Comparison of ENCODE assay signal across 9 cellular contexts in genomic region chr7:103524042-103524907, GRCh38.
DNase-seq lines count a peak whose midpoint lies in the region; ATAC-seq and TF ChIP-seq lines count a peak whose summit lies in the region.
"Had no signal": no experiment of that assay in that cellular context is flagged by ENCODE, and none has a peak within 500 bp of the region (broad histone marks: within the 10 kb centered on the region; RNA-seq: fewer than 3 reads in every experiment).

No MANE protein-coding gene starts in this region.

- H3K27me3 ChIP-seq in KMS-11 (ENCODE audit: insufficient read depth, low read depth): no peaks in the 10 kb centered on the region

- no peaks in the 10 kb centered on the region for H3K79me2 ChIP-seq in KMS-11 (ENCODE audit: insufficient read depth, low read depth)

- H3K4me1 Mint-ChIP-seq in WTC11: peaks cover 4% of the 10 kb centered on the region; the same call in 1 of the 2 replicates
- H3K4me1 Mint-ChIP-seq: memory B cell had no signal

- POLR2A ChIA-PET in WTC11 (lab: Charles Lee): no interaction called here

- no peaks in the 10 kb centered on the region for H3K4me1 ChIP-seq in KMS-11 (ENCODE audit: low read depth, poor library complexity, severe bottlenecking)

- no peaks in the 10 kb centered on the region for H3K36me3 ChIP-seq in KMS-11 (ENCODE audit: insufficient read depth)

- no peak overlapping the region for H3K9ac ChIP-seq in KMS-11

- no peak overlapping the region for H3K4me3 Mint-ChIP-seq in WTC11
- H3K4me3 Mint-ChIP-seq: memory B cell had no signal

- H3K9me3 Mint-ChIP-seq in WTC11: no peaks in the 10 kb centered on the region
- H3K9me3 Mint-ChIP-seq: memory B cell had no signal

- CTCF ChIA-PET in WTC11 (lab: Charles Lee): no interaction called here

- no peak overlapping the region for H3K27ac Mint-ChIP-seq in WTC11
- H3K27ac Mint-ChIP-seq: memory B cell had no signal

- no peak overlapping the region for H3K27ac ChIP-seq in KMS-11

- H4K20me1 ChIP-seq in KMS-11 (ENCODE audit: insufficient read depth): no peaks in the 10 kb centered on the region

- H3K27me3 Mint-ChIP-seq in WTC11 (ENCODE audit: low read depth): no peaks in the 10 kb centered on the region

- ATAC-seq in WTC11: peak; percentile 60
- ATAC-seq in HG02763 (IDR thresholded peaks at IDR 0.05; ENCODE audit: unreplicated experiment): no peak
- ATAC-seq in HG03135 (IDR thresholded peaks at IDR 0.05; ENCODE audit: unreplicated experiment): no peak
- ATAC-seq in GM18873 (IDR thresholded peaks at IDR 0.05; ENCODE audit: low FRiP score, unreplicated experiment): no peak

- peak; percentile 26 for DNase-seq in DMS 273 treated with DMSO at 0.1 percent for 48 hours (lab: John Stamatoyannopoulos, UW)
- no peak for DNase-seq in WTC11 (ENCODE audit: low spot score)
- DNase-seq in iris pigment epithelial cell (ENCODE audit: low read depth): peak; percentile 56
- DNase-seq in NOMO-1 (lab: John Stamatoyannopoulos, UW; ENCODE audit: unreplicated experiment in 2 of 2): no peak

- H3K36me3 Mint-ChIP-seq in WTC11: no peaks in the 10 kb centered on the region
- H3K36me3 Mint-ChIP-seq: memory B cell had no signal

- TF ChIP-seq CTCF in KMS-11 (conservative IDR thresholded peaks at IDR 0.05; ENCODE audit: low read depth, low read length): peak; percentile 80
- TF ChIP-seq CTCF in WTC11 (IDR thresholded peaks at IDR 0.05): no peak

- no peak overlapping the region for H3K4me3 ChIP-seq in KMS-11 (IDR thresholded peaks at IDR 0.05; ENCODE audit: insufficient read depth, low read depth, low read length)

- H2AFZ ChIP-seq in KMS-11 (ENCODE audit: low read depth): peak overlapping the region; percentile 39; the same call in 1 of the 2 replicates

- H3K4me2 ChIP-seq in KMS-11: no peak overlapping the region

TF ChIP-seq in WTC11, 78 proteins besides CTCF, POLR2A, EP300 and RAD21:
- no peak for TF ChIP-seq ATF3 (CRISPR knock-in tag; conservative IDR thresholded peaks at IDR 0.05)
- no peak for TF ChIP-seq SOX15 (CRISPR knock-in tag; IDR thresholded peaks at IDR 0.05)
- TF ChIP-seq ETV6 (CRISPR knock-in tag; IDR thresholded peaks at IDR 0.05): no peak
- TF ChIP-seq GRHL2 (CRISPR knock-in tag; IDR thresholded peaks at IDR 0.05; ENCODE audit: insufficient replicate concordance, severe bottlenecking): no peak
- TF ChIP-seq, protein P1, sequence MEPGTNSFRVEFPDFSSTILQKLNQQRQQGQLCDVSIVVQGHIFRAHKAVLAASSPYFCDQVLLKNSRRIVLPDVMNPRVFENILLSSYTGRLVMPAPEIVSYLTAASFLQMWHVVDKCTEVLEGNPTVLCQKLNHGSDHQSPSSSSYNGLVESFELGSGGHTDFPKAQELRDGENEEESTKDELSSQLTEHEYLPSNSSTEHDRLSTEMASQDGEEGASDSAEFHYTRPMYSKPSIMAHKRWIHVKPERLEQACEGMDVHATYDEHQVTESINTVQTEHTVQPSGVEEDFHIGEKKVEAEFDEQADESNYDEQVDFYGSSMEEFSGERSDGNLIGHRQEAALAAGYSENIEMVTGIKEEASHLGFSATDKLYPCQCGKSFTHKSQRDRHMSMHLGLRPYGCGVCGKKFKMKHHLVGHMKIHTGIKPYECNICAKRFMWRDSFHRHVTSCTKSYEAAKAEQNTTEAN (CRISPR knock-in tag; IDR thresholded peaks at IDR 0.05): no peak
- no peak for TF ChIP-seq MYBL2 (CRISPR knock-in tag; IDR thresholded peaks at IDR 0.05)
TF ChIP-seq in WTC11: peak in this region for 0.

Comparison
In these comparisons a context has a peak if more than half of its experiments do, and no peak if none do; other contexts are left out.
1. DNase-seq: peak in DMS 273 treated with DMSO at 0.1 percent for 48 hours (single experiment) and iris pigment epithelial cell (single experiment); none in WTC11 (single experiment) and NOMO-1 (0 of 2).